ENCODE assay signal across 1 cellular context in genomic region chr10:122990278-122990677, GRCh38.
TF ChIP-seq lines count a peak whose summit lies in the region.

No MANE protein-coding gene starts in this region.

TF ChIP-seq in SK-N-SH, 30 proteins besides CTCF, POLR2A, EP300 and RAD21 (continued from another document):
- peak; percentile 67 for TF ChIP-seq PBX3 (IDR thresholded peaks at IDR 0.05)
